In the genomic region with DNA sequence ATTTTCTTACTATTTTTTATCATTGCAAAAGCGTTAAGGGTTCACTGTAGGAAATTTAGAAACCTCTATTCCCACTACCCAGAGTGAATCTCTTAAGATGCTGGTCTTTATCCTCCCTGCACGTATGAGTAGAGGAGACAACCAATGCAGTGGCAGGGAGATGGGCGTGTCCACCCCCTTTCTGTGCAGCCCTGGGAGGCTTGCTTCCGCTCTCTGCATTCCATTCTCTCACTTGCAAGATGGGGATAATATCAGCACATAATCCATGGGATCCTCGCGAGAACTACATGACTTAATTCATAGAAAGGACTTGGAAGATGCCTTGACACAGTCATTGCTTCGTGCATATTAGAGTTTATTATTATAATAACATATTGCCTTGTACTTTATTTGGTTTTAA, we compare ENCODE assay signal across 6 cellular contexts.
"Had no signal": no experiment of that assay in that cellular context is flagged by ENCODE, and none has a peak within 500 bp of the region (broad histone marks: within the 10 kb centered on the region; RNA-seq: fewer than 3 reads in every experiment).

No MANE protein-coding gene starts in this region.

- H3K4me3 ChIP-seq: GM23338, K562 had no signal

- H3K4me2 ChIP-seq: GM23338 had no signal

- DNase-seq: H9, HCEC 1CT, IMR-90 had no signal

- H3K27ac ChIP-seq: HL-60 had no signal

- H2AFZ ChIP-seq: GM23338 had no signal

- ATAC-seq: GM23338, K562 had no signal
